Comparison of ENCODE assay signal across 8 cellular contexts in the genomic region with DNA sequence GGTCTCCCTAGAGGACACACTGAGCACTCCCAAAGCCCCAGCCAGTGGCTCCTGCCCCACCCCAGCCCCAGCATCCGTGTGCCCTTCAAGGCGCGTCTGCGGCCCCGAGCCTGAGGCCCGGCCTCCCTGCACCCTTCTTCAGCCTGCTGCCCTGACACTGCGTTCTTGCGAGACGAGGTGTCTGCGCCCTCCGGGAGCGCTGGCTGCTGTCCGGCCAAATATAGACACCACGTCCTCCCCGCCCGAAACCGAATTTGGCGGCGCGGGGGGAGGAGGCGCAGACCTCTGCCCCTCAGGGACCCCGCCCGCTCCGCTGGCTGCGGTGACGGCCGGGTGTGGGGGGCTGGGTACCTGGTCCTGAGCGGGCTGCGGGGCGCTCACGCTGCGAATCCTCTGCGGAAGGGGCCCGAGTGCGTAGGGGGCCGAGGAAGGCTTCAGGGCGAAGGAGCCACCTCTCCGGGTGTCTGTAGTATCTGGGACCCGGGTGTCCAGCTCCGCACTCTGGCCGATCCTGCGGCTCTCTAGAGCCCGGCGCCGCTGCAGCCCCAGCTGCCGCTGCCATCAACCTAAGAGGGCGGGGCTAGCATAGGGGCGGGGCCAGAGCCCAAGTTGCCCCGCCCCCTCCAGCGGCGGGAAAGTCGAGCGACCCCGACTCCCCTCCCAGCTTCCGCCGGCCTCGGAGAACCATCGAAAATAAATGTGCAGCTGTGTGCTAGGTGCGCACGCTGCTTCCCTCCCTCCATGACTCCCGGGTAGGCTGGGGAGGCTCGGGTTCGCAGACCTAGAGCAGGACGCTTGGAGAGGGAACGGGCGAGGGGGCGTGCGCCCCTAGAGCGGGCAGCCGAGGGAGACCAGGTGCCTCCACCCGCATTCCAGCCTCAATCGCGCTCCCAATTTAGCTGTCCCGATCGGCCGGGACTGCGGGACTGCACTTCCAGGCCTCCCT. TPM values are rescaled to one million over a fixed set of nuclear protein-coding genes. Genes with fewer than 3 reads are reported as not detected.
DNase-seq lines count a peak whose midpoint lies in the region; ATAC-seq and TF ChIP-seq lines count a peak whose summit lies in the region.

A gene (minus strand): TSS at position 576 of the 946 bp plus-strand sequence. CDS start 1,491 bp downstream, outside the sequence.

- no peak for TF ChIP-seq POLR2A in right lobe of liver (IDR thresholded peaks at IDR 0.05)

- H3K4me1 ChIP-seq in duodenal mucosa (ENCODE audit: control insufficient read depth in 1 of 2, insufficient read depth in 2 of 2, low read length in 2 of 2), result peaks cover 14 to 15% of the 10 kb centered on the region in 2 donors
- H3K4me1 ChIP-seq in right lobe of liver, result peaks cover 0 to 18% (median 3%) of the 10 kb centered on the region in 4 donors

- H3K9me3 ChIP-seq in duodenal mucosa (ENCODE audit: control insufficient read depth in 1 of 2, low read length in 2 of 2) (no peaks in the 10 kb centered on the region), right lobe of liver (no peaks in the 10 kb centered on the region)

- H3K27me3 ChIP-seq in duodenal mucosa (ENCODE audit: control insufficient read depth in 1 of 2, insufficient read depth in 2 of 2, low read length in 2 of 2) (peaks cover 6 to 14% of the 10 kb centered on the region in 2 donors), right lobe of liver (no peaks in the 10 kb centered on the region)

- DNase-seq in AML-193 (lab: John Stamatoyannopoulos, UW), result peak; percentile 24 to 48
- peak; percentile 82 for DNase-seq in NAMALWA (ENCODE audit: low spot score)
- DNase-seq in activated CD4-positive, alpha-beta T cell treated with anti-CD3 and anti-CD28 coated beads for 4 hours, result peak; percentile 58 to 68
- peak in 2 of 3 donors; percentile 44 to 56 for DNase-seq in right lobe of liver
- peak; percentile 50 for DNase-seq in stimulated activated CD8-positive, alpha-beta memory T cell treated with anti-CD3 and anti-CD28 coated beads, Interleukin-12 subunit alpha, Interleukin-12 subunit beta, amount 100 ng/mL, for 4 hours (ENCODE audit: low read depth)
- DNase-seq in COR-L47 (lab: John Stamatoyannopoulos, UW), result no peak

- H3K27ac ChIP-seq in duodenal mucosa (ENCODE audit: low read depth, low read length), result no peak within 1 kb of the TSS
- H3K27ac ChIP-seq in right lobe of liver, result no peak within 1 kb of the TSS

- H3K36me3 ChIP-seq in duodenal mucosa (ENCODE audit: control insufficient read depth in 1 of 2, insufficient read depth in 2 of 2, low read length in 2 of 2) (peaks cover 0 to 3% of the 10 kb centered on the region in 2 donors), right lobe of liver (no peaks in the 10 kb centered on the region)

- TF ChIP-seq CTCF in right lobe of liver (IDR thresholded peaks at IDR 0.05), result no peak

- peak; percentile 49 for ATAC-seq in GM19397 (IDR thresholded peaks at IDR 0.05; ENCODE audit: unreplicated experiment)
- ATAC-seq in right lobe of liver, result peak; percentile 45 to 60 (median 46)

- intact Hi-C loops in right lobe of liver (cut with DNase I), result loop anchor here (10.0 kb wide), 1 partner anchor 152 kb away; no protein-coding TSS in a partner anchor

- H3K4me3 ChIP-seq in duodenal mucosa (ENCODE audit: low read depth in 1 of 2, low read length in 2 of 2) (peak within 1 kb of the TSS; percentile 66), right lobe of liver (peak within 1 kb of the TSS; percentile 32 to 58 (median 48))

- peak within 1 kb of the TSS; percentile 37 to 47 for H3K9ac ChIP-seq in duodenal mucosa (ENCODE audit: low read depth in 1 of 2, low read length in 2 of 2)

- WGBS in right lobe of liver (ENCODE audit: insufficient coverage, low coverage, low lambda C conversion rate, missing lambda C conversion rate), result 5% methylated on average over 4 of the region's 77 CpGs

RNA-seq across cellular contexts. Expression of the gene that starts here (rescaled TPM):
- 1 to 10 TPM in 2 of 6 experiments, under 1 TPM in 4; 0.37 to 5.1 (median 0.81) TPM for total RNA-seq in right lobe of liver
